9 cellular contexts compared by ENCODE assay signal in the genomic region with DNA sequence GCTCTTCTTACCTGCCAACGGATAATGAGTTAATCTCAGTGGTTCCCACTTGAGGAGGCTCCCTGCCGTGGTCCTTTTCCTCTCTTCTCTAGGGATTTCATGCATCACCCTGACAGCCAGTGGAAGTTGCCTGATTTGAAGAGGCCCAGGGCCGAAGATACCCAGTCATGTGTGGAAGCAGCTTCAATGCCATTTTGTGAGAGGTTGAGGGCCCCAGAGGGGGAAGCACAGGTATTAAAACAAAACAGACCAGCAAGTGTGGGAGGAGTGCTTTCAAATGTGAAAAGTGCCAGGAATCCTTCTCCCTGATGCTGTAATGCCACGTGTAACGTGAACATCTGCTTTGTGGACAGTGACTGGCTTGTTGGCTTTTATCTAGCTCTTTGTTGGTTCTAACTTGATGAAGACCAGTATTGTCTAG. TPM values are rescaled to one million over a fixed set of nuclear protein-coding genes. Genes with fewer than 3 reads are reported as not detected.
DNase-seq lines count a peak whose midpoint lies in the region; ATAC-seq lines count a peak whose summit lies in the region.
"Had no signal": no experiment of that assay in that cellular context is flagged by ENCODE, and none has a peak within 500 bp of the region (broad histone marks: within the 10 kb centered on the region; RNA-seq: fewer than 3 reads in every experiment).

No MANE protein-coding gene starts in this region.

- no peaks in the 10 kb centered on the region for H3K9me3 ChIP-seq in adipocyte (ENCODE audit: control insufficient read depth, low read length)

- peak overlapping the region; percentile 88 for H3K4me3 Mint-ChIP-seq in activated CD4-positive, alpha-beta T cell treated with anti-CD3 and anti-CD28 coated beads, Interleukin-2, amount 10 ng/mL, durations not matched to agents 7 days and 5 days

- no peaks in the 10 kb centered on the region for H3K27me3 ChIP-seq in adipocyte (replicated peaks; ENCODE audit: control insufficient read depth, insufficient read depth, low read length)

- ATAC-seq in HG02623 (IDR thresholded peaks at IDR 0.05; ENCODE audit: unreplicated experiment): no peak

- POLR2A ChIA-PET in activated CD4-positive, alpha-beta T cell treated with anti-CD3 and anti-CD28 coated beads, Interleukin-2, amount 10 ng/mL, durations not matched to agents 7 days and 5 days (lab: Charles Lee): no interaction called here

- H3K4me3 ChIP-seq in adipocyte (ENCODE audit: low read length): peak overlapping the region; percentile 97

- H3K4me1 ChIP-seq in adipocyte (ENCODE audit: control insufficient read depth, insufficient read depth, low read length): peaks cover 44% of the 10 kb centered on the region

- H3K9ac ChIP-seq in adipocyte (ENCODE audit: low read length): no peak overlapping the region

- H3K27ac Mint-ChIP-seq in activated CD4-positive, alpha-beta T cell treated with anti-CD3 and anti-CD28 coated beads, Interleukin-2, amount 10 ng/mL, durations not matched to agents 7 days and 5 days: peak overlapping the region; percentile 100

- no peaks in the 10 kb centered on the region for H3K9me3 Mint-ChIP-seq in activated CD4-positive, alpha-beta T cell treated with anti-CD3 and anti-CD28 coated beads, Interleukin-2, amount 10 ng/mL, durations not matched to agents 7 days and 5 days

- CTCF ChIA-PET in activated CD4-positive, alpha-beta T cell treated with anti-CD3 and anti-CD28 coated beads, Interleukin-2, amount 10 ng/mL, durations not matched to agents 7 days and 5 days (lab: Charles Lee): interaction anchor here (0.5 to 1.5 kb wide), 2 partner anchors 68 to 132 kb away, joined by 3 read pairs; no protein-coding TSS in a partner anchor

- DNase-seq in activated CD4-positive, alpha-beta T cell treated with anti-CD3 and anti-CD28 coated beads, Interleukin-2, amount 10 ng/mL, durations not matched to agents 7 days and 5 days: peak; percentile 10
- no peak for DNase-seq in activated CD4-positive, alpha-beta T cell treated with anti-CD3 and anti-CD28 coated beads, Interleukin-2, amount 50 U/mL, for 1 hour
- DNase-seq in adipocyte (ENCODE audit: low read depth) (no peak), medulla oblongata (ENCODE audit: extremely low spot score) (peak; percentile 90), NCI-H510A treated with DMSO at 0.1 percent for 48 hours (lab: John Stamatoyannopoulos, UW) (no peak), NCI-H1105 (lab: John Stamatoyannopoulos, UW) (no peak)

- H3K36me3 ChIP-seq in adipocyte (ENCODE audit: control insufficient read depth, insufficient read depth, low read length, severe bottlenecking): no peaks in the 10 kb centered on the region

- peaks cover 58% of the 10 kb centered on the region for H3K4me1 Mint-ChIP-seq in activated CD4-positive, alpha-beta T cell treated with anti-CD3 and anti-CD28 coated beads, Interleukin-2, amount 10 ng/mL, durations not matched to agents 7 days and 5 days

- H3K36me3 Mint-ChIP-seq in activated CD4-positive, alpha-beta T cell treated with anti-CD3 and anti-CD28 coated beads, Interleukin-2, amount 10 ng/mL, durations not matched to agents 7 days and 5 days (ENCODE audit: low read depth): peaks cover 2% of the 10 kb centered on the region

- peak overlapping the region; percentile 98 for H3K27ac ChIP-seq in temporal lobe (ENCODE audit: low read depth, low read length)
- H3K27ac ChIP-seq: KMS-11 had no signal

- no peaks in the 10 kb centered on the region for H3K27me3 Mint-ChIP-seq in activated CD4-positive, alpha-beta T cell treated with anti-CD3 and anti-CD28 coated beads, Interleukin-2, amount 10 ng/mL, durations not matched to agents 7 days and 5 days

RNA-seq across cellular contexts. Expression of gene TCP11L2, which starts 1.5 kb away (rescaled TPM):
- total RNA-seq in activated CD4-positive, alpha-beta T cell treated with anti-CD3 and anti-CD28 coated beads, Interleukin-2, amount 10 ng/mL, durations not matched to agents 7 days and 5 days: 10 to 100 TPM; 20.9 to 21.0 TPM
- total RNA-seq in temporal lobe: 32.0 TPM

RNA-seq across cellular contexts. Expression of gene POLR3B, which starts 53.5 kb away (rescaled TPM):
- total RNA-seq in activated CD4-positive, alpha-beta T cell treated with anti-CD3 and anti-CD28 coated beads, Interleukin-2, amount 10 ng/mL, durations not matched to agents 7 days and 5 days: 1 to 10 TPM; 5.3 to 6.1 TPM
- total RNA-seq in temporal lobe: 17.2 TPM

RNA-seq across cellular contexts. Expression of gene CKAP4, which starts 56.2 kb away (rescaled TPM):
- 1 to 10 TPM; 1.7 to 2.1 TPM for total RNA-seq in activated CD4-positive, alpha-beta T cell treated with anti-CD3 and anti-CD28 coated beads, Interleukin-2, amount 10 ng/mL, durations not matched to agents 7 days and 5 days
- total RNA-seq in temporal lobe: 21.6 TPM

Comparison
In these comparisons a context has a peak if more than half of its experiments do, and no peak if none do; other contexts are left out.
1. DNase-seq: peak in activated CD4-positive, alpha-beta T cell treated with anti-CD3 and anti-CD28 coated beads, Interleukin-2, amount 10 ng/mL, durations not matched to agents 7 days and 5 days (single experiment) and medulla oblongata (single experiment); none in activated CD4-positive, alpha-beta T cell treated with anti-CD3 and anti-CD28 coated beads, Interleukin-2, amount 50 U/mL, for 1 hour (single experiment), adipocyte (single experiment), NCI-H510A treated with DMSO at 0.1 percent for 48 hours (single experiment) and NCI-H1105 (single experiment).